1 cellular context compared by ENCODE assay signal in genomic region chr22:50437511-50438304, GRCh38.
TF ChIP-seq lines count a peak whose summit lies in the region.

No MANE protein-coding gene starts in this region.

TF ChIP-seq in SK-N-SH, 30 proteins besides CTCF, POLR2A, EP300 and RAD21 (continued from another document):
- TF ChIP-seq REST (IDR thresholded peaks at IDR 0.05; ENCODE audit: low read depth, low read length), result no peak
